8 cellular contexts compared by ENCODE assay signal in the genomic region with DNA sequence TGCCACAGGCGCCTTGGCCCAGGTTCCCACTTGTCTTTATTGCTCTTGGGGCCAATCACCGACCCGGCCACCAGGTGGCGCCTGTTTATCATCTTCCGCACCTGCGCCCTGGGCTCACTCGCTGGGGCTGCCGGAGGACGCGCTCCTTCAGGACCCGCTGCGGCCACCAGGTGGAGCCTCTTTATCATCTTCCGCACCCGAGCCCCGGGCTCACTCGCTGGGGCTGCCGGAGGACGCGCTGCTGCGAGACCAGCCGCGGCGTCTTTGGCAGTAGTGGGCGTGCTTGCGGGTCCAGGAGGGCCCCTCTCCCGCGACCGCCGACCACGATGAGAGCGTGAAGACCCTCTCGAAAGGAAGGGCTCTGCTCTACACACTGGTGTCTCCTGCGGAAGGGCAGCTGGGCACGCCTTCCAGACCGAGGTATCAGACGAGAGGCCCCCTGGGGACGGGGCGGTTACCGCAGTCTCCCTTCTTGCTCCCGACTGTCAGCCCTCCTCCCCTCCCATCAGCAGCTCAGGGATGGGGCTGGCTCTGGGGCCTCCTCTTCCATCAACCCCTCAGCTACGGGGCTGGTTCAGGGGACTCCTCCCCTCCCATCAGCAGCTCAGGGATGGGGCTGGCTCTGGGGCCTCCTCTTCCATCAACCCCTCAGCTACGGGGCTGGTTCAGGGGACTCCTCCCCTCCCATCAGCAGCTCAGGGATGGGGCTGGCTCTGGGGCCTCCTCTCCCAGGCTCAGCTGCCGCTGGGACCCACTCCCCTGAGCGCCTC. TPM values are rescaled to one million over a fixed set of nuclear protein-coding genes. Genes with fewer than 3 reads are reported as not detected.
DNase-seq lines count a peak whose midpoint lies in the region; ATAC-seq and TF ChIP-seq lines count a peak whose summit lies in the region.
"Not testable (repeated sequence)": the region's sequence is repeated elsewhere in the genome, so short reads cannot be mapped to it uniquely, and the experiment has no call there.

No MANE protein-coding gene starts in this region.

- not testable (repeated sequence) for H3K4me2 ChIP-seq in HCT116 (ENCODE audit: low read length); osteoblast (ENCODE audit: insufficient read depth, low read length)

- peak; percentile 81 for ATAC-seq in HCT116

- not testable (repeated sequence) for H3K36me3 Mint-ChIP-seq in T-helper 1 cell treated with Interleukin-12 subunit alpha and Interleukin-12 subunit beta and Interleukin-4 antibody, amounts not matched to agents 30 μg/mL and 1 μg/mL, for 36 hours (ENCODE audit: low read depth); activated naive CD8-positive, alpha-beta T cell treated with anti-CD3 and anti-CD28 coated beads for 36 hours

- not testable (repeated sequence) for H3K27me3 Mint-ChIP-seq in T-helper 1 cell treated with Interleukin-12 subunit alpha and Interleukin-12 subunit beta and Interleukin-4 antibody, amounts not matched to agents 30 μg/mL and 1 μg/mL, for 36 hours (ENCODE audit: low read depth); activated naive CD8-positive, alpha-beta T cell treated with anti-CD3 and anti-CD28 coated beads for 36 hours

- H3K4me3 ChIP-seq in GM12865 (ENCODE audit: low read depth, low read length), result peak overlapping the region; percentile 43
- H3K4me3 ChIP-seq in HCT116 (replicated peaks in 1 of 2; ENCODE audit: low read depth in 1 of 2, low read length in 2 of 2); osteoblast (ENCODE audit: insufficient read depth, low read length): not testable (repeated sequence)
- peak overlapping the region; percentile 40 for H3K4me3 ChIP-seq in cardiac muscle cell

- TF ChIP-seq CTCF in GM12865 (IDR thresholded peaks at IDR 0.05; ENCODE audit: insufficient read depth, low read depth, low read length, missing control alignments) (peak; percentile 93), HCT116 (IDR thresholded peaks at IDR 0.05 in 2 of 3, conservative IDR thresholded peaks at IDR 0.05 in 1 of 3; ENCODE audit: borderline replicate concordance in 1 of 3, insufficient read depth in 1 of 3, low read depth in 2 of 3, low read length in 2 of 3) (peak; percentile 20 to 54 (median 45); a peak in 5 of 6 replicates), cardiac muscle cell (IDR thresholded peaks at IDR 0.05; ENCODE audit: low read depth, low read length) (peak; percentile 24), osteoblast (IDR thresholded peaks at IDR 0.05; ENCODE audit: extremely low read depth, low read depth, low read length) (peak; percentile 16)

- not testable (repeated sequence) for H2AFZ ChIP-seq in HCT116 (ENCODE audit: low read depth, low read length, poor library complexity, severe bottlenecking); osteoblast (ENCODE audit: low read length)

- H3K9me3 ChIP-seq in HCT116 (ENCODE audit: control insufficient read depth in 1 of 2, insufficient read depth in 1 of 2, low read depth in 1 of 2, low read length in 2 of 2); cardiac muscle cell (ENCODE audit: low read depth); osteoblast (ENCODE audit: low read depth, low read length): not testable (repeated sequence)

- not testable (repeated sequence) for H4K20me1 ChIP-seq in HCT116 (ENCODE audit: insufficient read depth); osteoblast (ENCODE audit: insufficient read depth, low read length)

- not testable (repeated sequence) for BruUV-seq in HCT116 (replicated peaks; lab: Mats Ljungman, UMichigan)

- H3K4me3 Mint-ChIP-seq in T-helper 1 cell treated with Interleukin-12 subunit alpha and Interleukin-12 subunit beta and Interleukin-4 antibody, amounts not matched to agents 30 μg/mL and 1 μg/mL, for 36 hours, result peak overlapping the region; percentile 76
- H3K4me3 Mint-ChIP-seq in activated naive CD8-positive, alpha-beta T cell treated with anti-CD3 and anti-CD28 coated beads for 36 hours, result peak overlapping the region; percentile 76

- H3K9me3 Mint-ChIP-seq in T-helper 1 cell treated with Interleukin-12 subunit alpha and Interleukin-12 subunit beta and Interleukin-4 antibody, amounts not matched to agents 30 μg/mL and 1 μg/mL, for 36 hours; activated naive CD8-positive, alpha-beta T cell treated with anti-CD3 and anti-CD28 coated beads for 36 hours: not testable (repeated sequence)

- not testable (repeated sequence) for H3K9ac ChIP-seq in HCT116 (ENCODE audit: low read length)

- intact Hi-C loops in HCT116 (cut with micrococcal nuclease), result not testable (repeated sequence)

- RAD21 ChIA-PET in HCT116 (lab: Charles Lee; ENCODE audit: low non-redundant PET in 1 of 2, low total read pairs in 2 of 2, uncharacterized antibody in 2 of 2, unreplicated experiment in 2 of 2), result not testable (repeated sequence)

- H3K4me1 Mint-ChIP-seq in T-helper 1 cell treated with Interleukin-12 subunit alpha and Interleukin-12 subunit beta and Interleukin-4 antibody, amounts not matched to agents 30 μg/mL and 1 μg/mL, for 36 hours (ENCODE audit: low read depth); activated naive CD8-positive, alpha-beta T cell treated with anti-CD3 and anti-CD28 coated beads for 36 hours: not testable (repeated sequence)

- H3K4me1 ChIP-seq in HCT116 (ENCODE audit: control insufficient read depth in 1 of 2, insufficient read depth in 2 of 2, low read length in 2 of 2); cardiac muscle cell (ENCODE audit: low read depth); osteoblast (ENCODE audit: insufficient read depth, low read length): not testable (repeated sequence)

- H3K36me3 ChIP-seq in HCT116 (ENCODE audit: control insufficient read depth in 1 of 2, insufficient read depth in 2 of 2, low read length in 2 of 2); cardiac muscle cell; osteoblast (ENCODE audit: insufficient read depth, low read length): not testable (repeated sequence)

- not testable (repeated sequence) for H3K79me2 ChIP-seq in HCT116 (ENCODE audit: insufficient read depth, low read length); osteoblast (ENCODE audit: insufficient read depth, low read length)

- not testable (repeated sequence) for TF ChIP-seq POLR2A in HCT116 (IDR thresholded peaks at IDR 0.05; ENCODE audit: borderline replicate concordance, extremely low read depth, insufficient read depth, insufficient read length)

- peak; percentile 95 for DNase-seq in GM12865 (ENCODE audit: low read depth)
- peak; percentile 3 for DNase-seq in HCT116 (ENCODE audit: low read depth, low spot score)
- peak; percentile 81 for DNase-seq in KG1 (lab: John Stamatoyannopoulos, UW)
- DNase-seq in activated naive CD8-positive, alpha-beta T cell treated with anti-CD3 and anti-CD28 coated beads for 36 hours, result peak; percentile 85
- peak; percentile 17 to 91 for DNase-seq in cardiac muscle cell (ENCODE audit: low read depth in 1 of 2, low spot score in 1 of 2)
- DNase-seq in osteoblast (ENCODE audit: insufficient read length, low spot score, missing footprints), result not testable (repeated sequence)
- peak; percentile 46 for DNase-seq in superior temporal gyrus (ENCODE audit: extremely low spot score)

- H3K27ac Mint-ChIP-seq in T-helper 1 cell treated with Interleukin-12 subunit alpha and Interleukin-12 subunit beta and Interleukin-4 antibody, amounts not matched to agents 30 μg/mL and 1 μg/mL, for 36 hours, result not testable (repeated sequence)
- peak overlapping the region; percentile 70 for H3K27ac Mint-ChIP-seq in activated naive CD8-positive, alpha-beta T cell treated with anti-CD3 and anti-CD28 coated beads for 36 hours

- CTCF ChIA-PET in HCT116 (lab: Charles Lee), result not testable (repeated sequence)

- not testable (repeated sequence) for H3K27me3 ChIP-seq in HCT116 (ENCODE audit: insufficient read depth, low read length); cardiac muscle cell; osteoblast (ENCODE audit: insufficient read depth, low read length)

- not testable (repeated sequence) for H3K27ac ChIP-seq in HCT116 (ENCODE audit: low read depth, low read length); cardiac muscle cell; osteoblast (ENCODE audit: low read depth, low read length)

- H3K9me2 ChIP-seq in HCT116 (ENCODE audit: insufficient read depth), result not testable (repeated sequence)

- POLR2A ChIA-PET in HCT116 (lab: Charles Lee), result not testable (repeated sequence)

- TF ChIP-seq RAD21 in HCT116 (IDR thresholded peaks at IDR 0.05; ENCODE audit: low read depth), result not testable (repeated sequence)

RNA-seq across cellular contexts. Expression of a gene that starts 11.5 kb away (rescaled TPM):
- not detected for total RNA-seq in HCT116 (2021; ENCODE audit: unreplicated experiment)
- polyA plus RNA-seq in HCT116 (2012), result not detected in 2 replicates
- not detected for total RNA-seq in activated naive CD8-positive, alpha-beta T cell treated with anti-CD3 and anti-CD28 coated beads for 36 hours
- not detected in 2 replicates for total RNA-seq in cardiac muscle cell
- not detected in 2 replicates for polyA plus RNA-seq in cardiac muscle cell
- not detected in 2 replicates for total RNA-seq in osteoblast

RNA-seq across cellular contexts. Expression of a gene that starts 12.5 kb away (rescaled TPM):
- total RNA-seq in HCT116 (2021; ENCODE audit: unreplicated experiment) (not detected), cardiac muscle cell (0.21 TPM in 1 of 2 replicates, not detected in the other), osteoblast (not detected in 2 replicates)
- polyA plus RNA-seq in HCT116 (2012), result not detected in 2 replicates
- total RNA-seq in activated naive CD8-positive, alpha-beta T cell treated with anti-CD3 and anti-CD28 coated beads for 36 hours, result not detected
- not detected in 2 replicates for polyA plus RNA-seq in cardiac muscle cell

RNA-seq across cellular contexts. Expression of a gene that starts 17.1 kb away (rescaled TPM):
- total RNA-seq in HCT116 (2021; ENCODE audit: unreplicated experiment) (not detected), cardiac muscle cell (not detected in 2 replicates), osteoblast (not detected in 2 replicates)
- not detected in 2 replicates for polyA plus RNA-seq in HCT116 (2012)
- total RNA-seq in activated naive CD8-positive, alpha-beta T cell treated with anti-CD3 and anti-CD28 coated beads for 36 hours, result not detected
- 0.22 TPM in 1 of 2 replicates, not detected in the other for polyA plus RNA-seq in cardiac muscle cell

RNA-seq across cellular contexts. Expression of a gene that starts 27.9 kb away (rescaled TPM):
- total RNA-seq in HCT116 (2021; ENCODE audit: unreplicated experiment) (not detected), cardiac muscle cell (not detected in 2 replicates), osteoblast (not detected in 2 replicates)
- polyA plus RNA-seq in HCT116 (2012), result not detected in 2 replicates
- not detected for total RNA-seq in activated naive CD8-positive, alpha-beta T cell treated with anti-CD3 and anti-CD28 coated beads for 36 hours
- polyA plus RNA-seq in cardiac muscle cell, result not detected in 2 replicates

RNA-seq across cellular contexts. Expression of a gene that starts 41.8 kb away (rescaled TPM):
- total RNA-seq in HCT116 (2021; ENCODE audit: unreplicated experiment) (not detected), cardiac muscle cell (0.70 and 0.86 TPM in 2 replicates), osteoblast (1.1 TPM in 1 of 2 replicates, not detected in the other)
- polyA plus RNA-seq in HCT116 (2012), result not detected in 2 replicates
- total RNA-seq in activated naive CD8-positive, alpha-beta T cell treated with anti-CD3 and anti-CD28 coated beads for 36 hours, result not detected
- polyA plus RNA-seq in cardiac muscle cell, result 1.9 TPM in 2 replicates

Comparison
In these comparisons a context has a peak if more than half of its experiments do, and no peak if none do; other contexts are left out.
1. CTCF ChIP-seq: peak in every context shown above with its lines; median percentile 93 in GM12865; 45 in HCT116; 24 in cardiac muscle cell; 16 in osteoblast.